In the genomic region with DNA sequence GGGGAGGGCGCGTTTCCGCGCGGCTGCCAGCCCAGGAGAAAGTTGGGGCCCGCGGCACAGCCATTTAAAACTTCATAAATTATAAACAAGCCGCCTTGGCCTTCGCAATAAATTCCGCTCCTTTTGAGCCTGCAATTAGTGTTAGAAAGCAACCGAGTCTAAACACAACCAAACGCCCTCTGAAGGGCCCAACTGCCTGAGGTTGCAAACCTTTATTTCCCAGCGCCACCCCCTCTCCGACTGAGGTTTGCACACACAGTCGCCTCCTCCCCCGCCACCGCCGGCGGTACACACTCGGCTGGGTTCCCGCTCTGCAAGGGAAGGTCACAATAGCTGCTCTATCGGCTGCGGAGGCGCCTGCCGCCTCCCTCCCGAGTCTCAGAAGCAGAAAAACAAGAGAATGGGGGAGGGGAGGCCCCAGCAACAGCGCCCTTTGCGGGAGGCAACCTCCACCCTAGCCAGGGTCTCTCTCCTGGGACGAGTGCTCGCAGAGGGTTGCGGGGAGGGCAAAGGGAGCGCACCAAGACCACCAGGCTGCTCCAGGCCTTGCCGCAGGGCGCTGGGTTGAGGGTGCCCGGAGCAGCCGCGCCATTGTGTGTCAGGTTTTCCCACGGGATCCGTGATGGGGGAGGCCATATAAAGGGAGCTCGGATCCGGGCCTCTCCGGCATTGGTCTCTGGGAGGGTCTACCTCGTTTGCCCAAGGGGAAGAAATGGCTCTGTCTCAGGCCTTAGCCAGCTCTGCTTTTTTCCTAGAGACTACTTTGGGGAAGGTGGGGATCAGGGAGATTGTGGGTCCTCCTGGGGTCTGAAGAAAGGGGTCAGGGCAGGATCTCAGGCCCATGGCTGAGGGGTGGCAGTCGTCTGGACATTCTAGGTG, we compare ENCODE assay signal across 13 cellular contexts. TPM values are rescaled to one million over a fixed set of nuclear protein-coding genes. Genes with fewer than 3 reads are reported as not detected.
DNase-seq lines count a peak whose midpoint lies in the region; ATAC-seq, FAIRE-seq and TF ChIP-seq lines count a peak whose summit lies in the region.
"Had no signal": no experiment of that assay in that cellular context is flagged by ENCODE, and none has a peak within 500 bp of the region (broad histone marks: within the 10 kb centered on the region; RNA-seq: fewer than 3 reads in every experiment).

No MANE protein-coding gene starts in this region.

- ATAC-seq in GM19035 (IDR thresholded peaks at IDR 0.05; ENCODE audit: unreplicated experiment) (no peak), HG02571 (IDR thresholded peaks at IDR 0.05; ENCODE audit: unreplicated experiment) (no peak)

- FAIRE-seq in astrocyte (lab: Jason Lieb, UNC) = no peak
- FAIRE-seq in RCC 7860 (lab: Jason Lieb, UNC) = no peak

- DNase-seq in stimulated activated CD4-positive, alpha-beta T cell treated with anti-CD3 and anti-CD28 coated beads, Interleukin-2, amount 100 ng/mL, for 4 hours (ENCODE audit: low read depth) = peak; percentile 16
- DNase-seq in stimulated activated CD4-positive, alpha-beta T cell treated with anti-CD3 and anti-CD28 coated beads, Interleukin-4, amount 100 ng/mL, for 24 hours = no peak
- peak; percentile 39 for DNase-seq in astrocyte (ENCODE audit: low read depth)
- DNase-seq in medulla oblongata (ENCODE audit: extremely low spot score) = peak; percentile 90
- no peak for DNase-seq in RCC 7860 (ENCODE audit: low spot score)
- DNase-seq in activated CD8-positive, alpha-beta memory T cell treated with anti-CD3 and anti-CD28 coated beads, Interleukin-2, amount 50 U/mL, for 48 hours = no peak
- DNase-seq: Caco-2, foreskin keratinocyte, NCI-H187 had no signal

- H2AFZ ChIP-seq in astrocyte (ENCODE audit: low read depth, low read length) = no peak overlapping the region

- H4K20me1 ChIP-seq in astrocyte (ENCODE audit: insufficient read depth, low read length) = no peaks in the 10 kb centered on the region

- H3K36me3 Mint-ChIP-seq in astrocyte (ENCODE audit: low read depth, unreplicated experiment) = no peaks in the 10 kb centered on the region

- no peaks in the 10 kb centered on the region for H3K79me2 ChIP-seq in astrocyte (ENCODE audit: insufficient read depth, low read length)

- H3K36me3 ChIP-seq in astrocyte (ENCODE audit: insufficient read depth, low read length) = no peaks in the 10 kb centered on the region

- no peak overlapping the region for H3K4me3 ChIP-seq in astrocyte (ENCODE audit: insufficient read depth, low read depth, low read length)

- H3K27me3 ChIP-seq in astrocyte (ENCODE audit: insufficient read depth, low read length) = peaks cover 78% of the 10 kb centered on the region

- no peak overlapping the region for H3K27ac ChIP-seq in astrocyte (ENCODE audit: low read depth, low read length)
- H3K27ac ChIP-seq: foreskin keratinocyte had no signal

- no peak overlapping the region for H3K9ac ChIP-seq in astrocyte (ENCODE audit: low read length)

- TF ChIP-seq CTCF in astrocyte (IDR thresholded peaks at IDR 0.05; ENCODE audit: insufficient read depth, low read depth, low read length) = no peak

- H3K4me1 ChIP-seq in astrocyte (ENCODE audit: insufficient read depth, low read length) = peaks cover 4% of the 10 kb centered on the region
- H3K4me1 ChIP-seq: foreskin keratinocyte had no signal

- peaks cover 12% of the 10 kb centered on the region for H3K4me1 Mint-ChIP-seq in astrocyte (ENCODE audit: low read depth, unreplicated experiment)

- H3K4me3 Mint-ChIP-seq in astrocyte (ENCODE audit: unreplicated experiment) = peak overlapping the region; percentile 70

- peaks cover 85% of the 10 kb centered on the region for H3K27me3 Mint-ChIP-seq in astrocyte (ENCODE audit: low read depth, unreplicated experiment)

- peaks cover 12% of the 10 kb centered on the region for H3K9me3 Mint-ChIP-seq in astrocyte (ENCODE audit: unreplicated experiment)
- H3K9me3 Mint-ChIP-seq: activated naive CD4-positive, alpha-beta T cell treated with anti-CD3 and anti-CD28 coated beads, Interleukin-2, amount 50 U/mL, for 72 hours had no signal

- H3K4me2 ChIP-seq in astrocyte (ENCODE audit: low read length) = peak overlapping the region; percentile 50

- no peaks in the 10 kb centered on the region for H3K9me3 ChIP-seq in astrocyte (ENCODE audit: insufficient read depth, low read depth, low read length)
- H3K9me3 ChIP-seq: Caco-2 had no signal

- H3K27ac Mint-ChIP-seq in astrocyte (ENCODE audit: unreplicated experiment) = no peak overlapping the region

RNA-seq across cellular contexts. Expression of a gene that starts 13.4 kb away (rescaled TPM):
- not detected in 2 replicates for total RNA-seq in astrocyte
- total RNA-seq: activated naive CD4-positive, alpha-beta T cell treated with anti-CD3 and anti-CD28 coated beads, Interleukin-2, amount 50 U/mL, for 72 hours; Caco-2; foreskin keratinocyte; T-helper 2 cell treated with Interferon-gamma antibody and Interleukin-4, amounts not matched to agents 100 ng/mL and 5 ng/mL, for 36 hours had no signal

RNA-seq across cellular contexts. Expression of a gene that starts 18.0 kb away (rescaled TPM):
- total RNA-seq in astrocyte = not detected in 2 replicates
- total RNA-seq: activated naive CD4-positive, alpha-beta T cell treated with anti-CD3 and anti-CD28 coated beads, Interleukin-2, amount 50 U/mL, for 72 hours; T-helper 2 cell treated with Interferon-gamma antibody and Interleukin-4, amounts not matched to agents 100 ng/mL and 5 ng/mL, for 36 hours had no signal

RNA-seq across cellular contexts. Expression of a gene that starts 23.7 kb away (rescaled TPM):
- not detected in 2 replicates for total RNA-seq in astrocyte
- total RNA-seq: activated naive CD4-positive, alpha-beta T cell treated with anti-CD3 and anti-CD28 coated beads, Interleukin-2, amount 50 U/mL, for 72 hours; T-helper 2 cell treated with Interferon-gamma antibody and Interleukin-4, amounts not matched to agents 100 ng/mL and 5 ng/mL, for 36 hours had no signal

RNA-seq across cellular contexts. Expression of a gene that starts 45.6 kb away (rescaled TPM):
- not detected in 2 replicates for total RNA-seq in astrocyte
- total RNA-seq: activated naive CD4-positive, alpha-beta T cell treated with anti-CD3 and anti-CD28 coated beads, Interleukin-2, amount 50 U/mL, for 72 hours; Caco-2; T-helper 2 cell treated with Interferon-gamma antibody and Interleukin-4, amounts not matched to agents 100 ng/mL and 5 ng/mL, for 36 hours had no signal

RNA-seq across cellular contexts. Expression of a gene that starts 52.6 kb away (rescaled TPM):
- total RNA-seq in astrocyte = not detected in 2 replicates
- total RNA-seq: activated naive CD4-positive, alpha-beta T cell treated with anti-CD3 and anti-CD28 coated beads, Interleukin-2, amount 50 U/mL, for 72 hours; Caco-2; T-helper 2 cell treated with Interferon-gamma antibody and Interleukin-4, amounts not matched to agents 100 ng/mL and 5 ng/mL, for 36 hours had no signal

Comparison
In these comparisons a context has a peak if more than half of its experiments do, and no peak if none do; other contexts are left out.
1. DNase-seq: peak in stimulated activated CD4-positive, alpha-beta T cell treated with anti-CD3 and anti-CD28 coated beads, Interleukin-2, amount 100 ng/mL, for 4 hours (single experiment), astrocyte (single experiment) and medulla oblongata (single experiment); none in stimulated activated CD4-positive, alpha-beta T cell treated with anti-CD3 and anti-CD28 coated beads, Interleukin-4, amount 100 ng/mL, for 24 hours (single experiment), RCC 7860 (single experiment) and activated CD8-positive, alpha-beta memory T cell treated with anti-CD3 and anti-CD28 coated beads, Interleukin-2, amount 50 U/mL, for 48 hours (single experiment).